8 cellular contexts compared by ENCODE assay signal in genomic region chr13:114339779-114340534, GRCh38. TPM values are rescaled to one million over a fixed set of nuclear protein-coding genes. Genes with fewer than 3 reads are reported as not detected.
A peak's percentile ranks its signal among the peaks of the same experiment; 100 is the strongest.
DNase-seq lines count a peak whose midpoint lies in the region; ATAC-seq, FAIRE-seq and TF ChIP-seq lines count a peak whose summit lies in the region.

No MANE protein-coding gene starts in this region.

- no peaks in the 10 kb centered on the region for H3K27me3 ChIP-seq in pancreas

- POLR2A ChIA-PET in AG04449 (lab: Yijun Ruan, JAX): no interaction called here
- POLR2A ChIA-PET in activated CD4-positive, alpha-beta memory T cell treated with anti-CD3 and anti-CD28 coated beads for 36 hours (lab: Charles Lee): no interaction called here

- no peak for FAIRE-seq in pancreas (lab: Jason Lieb, UNC)

- ATAC-seq in pancreas: peak; percentile 58 to 84 (median 78)
- no peak for ATAC-seq in GM18909 (IDR thresholded peaks at IDR 0.05; ENCODE audit: poor library complexity, unreplicated experiment)

- H3K9me3 Mint-ChIP-seq in activated CD4-positive, alpha-beta memory T cell treated with anti-CD3 and anti-CD28 coated beads for 36 hours: no peaks in the 10 kb centered on the region

- H3K4me1 ChIP-seq in pancreas: no peaks in the 10 kb centered on the region

- no peaks in the 10 kb centered on the region for H3K36me3 ChIP-seq in pancreas

- CTCF ChIA-PET in AG04449 (lab: Yijun Ruan, JAX): interaction anchor here (0.7 to 8.0 kb wide), 13 partner anchors 8 to 109 kb away, joined by 3 to 51 read pairs (median 4); partner anchors contain the start of gene UPF3A
- CTCF ChIA-PET in activated CD4-positive, alpha-beta memory T cell treated with anti-CD3 and anti-CD28 coated beads for 36 hours (lab: Charles Lee): interaction anchor here (0.6 to 2.0 kb wide), 7 partner anchors 21 to 177 kb away, joined by 3 to 16 read pairs (median 4); partner anchors contain the start of gene UPF3A

- H3K4me1 Mint-ChIP-seq in activated CD4-positive, alpha-beta memory T cell treated with anti-CD3 and anti-CD28 coated beads for 36 hours (ENCODE audit: low read depth): peaks cover 13% of the 10 kb centered on the region

- peaks cover 2% of the 10 kb centered on the region for H3K27me3 Mint-ChIP-seq in activated CD4-positive, alpha-beta memory T cell treated with anti-CD3 and anti-CD28 coated beads for 36 hours

- no peaks in the 10 kb centered on the region for H3K36me3 Mint-ChIP-seq in activated CD4-positive, alpha-beta memory T cell treated with anti-CD3 and anti-CD28 coated beads for 36 hours

- H3K4me3 ChIP-seq in AG04449 (ENCODE audit: low read depth, low read length) (no peak overlapping the region), pancreas (no peak overlapping the region)

- TF ChIP-seq CTCF in AG04449 (IDR thresholded peaks at IDR 0.05; ENCODE audit: insufficient read depth, low read length, missing control alignments) (peak; percentile 64), GM10266 (IDR thresholded peaks at IDR 0.05; ENCODE audit: control insufficient read depth, insufficient read depth, low read depth, missing control alignments) (peak; percentile 78), pancreas (IDR thresholded peaks at IDR 0.05) (peak; percentile 29 to 58 (median 52))

- H3K4me3 Mint-ChIP-seq in activated CD4-positive, alpha-beta memory T cell treated with anti-CD3 and anti-CD28 coated beads for 36 hours: peak overlapping the region; percentile 23

- no peak overlapping the region for H3K27ac Mint-ChIP-seq in activated CD4-positive, alpha-beta memory T cell treated with anti-CD3 and anti-CD28 coated beads for 36 hours

- intact Hi-C loops in activated CD4-positive, alpha-beta memory T cell treated with anti-CD3 and anti-CD28 coated beads for 36 hours (cut with micrococcal nuclease): loop anchor here (1.0 kb wide), 2 partner anchors 27 to 47 kb away; no protein-coding TSS in a partner anchor
- intact Hi-C loops in pancreas (cut with DNase I): no loop called here

- 30 to 37% methylated on average over 12 of the region's 12 CpGs for WGBS in pancreas, 2 donors

- no peak for DNase-seq in AG04449 (ENCODE audit: low read depth, low spot score)
- DNase-seq in GM10266 (ENCODE audit: extremely low spot score): no peak
- peak; percentile 37 for DNase-seq in NCI-H2196 (lab: John Stamatoyannopoulos, UW; ENCODE audit: unreplicated experiment)
- peak; percentile 63 for DNase-seq in activated CD4-positive, alpha-beta memory T cell treated with anti-CD3 and anti-CD28 coated beads for 36 hours
- peak; percentile 75 for DNase-seq in fibroblast of gingiva (ENCODE audit: low read depth)
- DNase-seq in pancreas: peak in 4 of 6 donors; percentile 44 to 61 (median 56)
- DNase-seq in GM19240 (ENCODE audit: insufficient read length, low spot score): no peak

- H3K9me3 ChIP-seq in pancreas: no peaks in the 10 kb centered on the region

- no peak overlapping the region for H3K27ac ChIP-seq in pancreas

RNA-seq across cellular contexts. Expression of gene CHAMP1, which starts 25.7 kb away (rescaled TPM):
- total RNA-seq in activated CD4-positive, alpha-beta memory T cell treated with anti-CD3 and anti-CD28 coated beads for 36 hours: 10 to 100 TPM; 53.6 to 55.4 TPM
- total RNA-seq in pancreas: 10 to 100 TPM in 1 of 6 donors, 1 to 10 TPM in 5; 6.5 to 12.3 (median 8.8) TPM
- polyA plus RNA-seq in pancreas: 1 to 10 TPM; 3.6 to 4.8 TPM

RNA-seq across cellular contexts. Expression of gene UPF3A, which starts 58.6 kb away (rescaled TPM):
- total RNA-seq in activated CD4-positive, alpha-beta memory T cell treated with anti-CD3 and anti-CD28 coated beads for 36 hours: 10 to 100 TPM; 46.8 to 48.5 TPM
- total RNA-seq in pancreas: 10 to 100 TPM; 17.1 to 32.5 (median 24.0) TPM
- polyA plus RNA-seq in pancreas: 10 to 100 TPM; 64.6 to 73.8 TPM

Comparison
In these comparisons a context has a peak if more than half of its experiments do, and no peak if none do; other contexts are left out.
1. DNase-seq: peak in NCI-H2196 (single experiment), activated CD4-positive, alpha-beta memory T cell treated with anti-CD3 and anti-CD28 coated beads for 36 hours (single experiment), fibroblast of gingiva (single experiment) and pancreas (4 of 6); none in AG04449 (single experiment), GM10266 (single experiment) and GM19240 (single experiment).
2. RNA of gene CHAMP1, which starts 25.7 kb away (total RNA-seq): 53.6 to 55.4 TPM in activated CD4-positive, alpha-beta memory T cell treated with anti-CD3 and anti-CD28 coated beads for 36 hours; 6.5 to 12.3 TPM in pancreas; every median in the first group is over 4 times any median in the second.
3. Peak in every context shown above with its lines, with median percentiles within 50 percentile points of each other: CTCF ChIP-seq.